21 cellular contexts compared by ENCODE assay signal in the genomic region with DNA sequence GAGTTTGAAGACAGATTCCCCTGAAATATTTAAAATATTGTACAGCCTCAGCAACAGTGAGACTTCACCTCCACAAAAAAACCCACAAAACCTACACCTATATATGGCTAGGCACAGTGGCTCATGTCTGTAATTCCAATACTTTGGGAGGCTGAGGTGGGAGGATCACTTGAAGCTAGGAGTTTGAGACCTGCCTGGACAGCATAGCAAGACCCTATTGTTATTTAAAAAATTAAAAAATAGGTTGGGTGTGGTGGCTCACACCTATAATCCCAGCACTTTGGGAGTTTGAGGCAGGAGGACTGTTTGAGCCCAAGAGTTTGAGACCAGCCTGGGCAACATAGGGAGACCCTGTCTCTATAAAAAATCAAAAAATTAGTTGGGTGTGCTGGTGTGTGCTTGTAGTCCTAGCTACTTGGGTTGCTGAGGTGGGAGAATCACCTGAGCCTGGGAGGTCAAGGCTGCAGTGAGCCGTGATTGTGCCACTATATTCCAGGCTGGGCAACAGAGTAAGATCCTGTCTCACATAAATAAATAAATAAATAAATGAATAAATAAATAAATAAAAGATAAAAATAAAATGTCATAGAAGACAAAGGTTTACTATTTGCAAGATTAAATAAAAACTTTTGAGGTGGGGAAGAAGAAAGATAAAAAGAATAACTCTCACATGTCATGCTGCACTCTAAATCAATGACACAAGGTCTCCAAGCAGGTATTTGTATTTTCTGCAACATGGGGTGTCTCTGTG. TPM values are rescaled to one million over a fixed set of nuclear protein-coding genes. Genes with fewer than 3 reads are reported as not detected.
DNase-seq lines count a peak whose midpoint lies in the region; ATAC-seq, FAIRE-seq and TF ChIP-seq lines count a peak whose summit lies in the region.
"Had no signal": no experiment of that assay in that cellular context is flagged by ENCODE, and none has a peak within 500 bp of the region (broad histone marks: within the 10 kb centered on the region; RNA-seq: fewer than 3 reads in every experiment).

No MANE protein-coding gene starts in this region.

- ATAC-seq in A549 (no peak), K562 (no peak), HG03571 (IDR thresholded peaks at IDR 0.05; ENCODE audit: unreplicated experiment) (no peak)
- ATAC-seq: CD8-positive, alpha-beta T cell had no signal

- FAIRE-seq in A549 (lab: Jason Lieb, UNC) = no peak
- peak; percentile 51 for FAIRE-seq in GM12892 (lab: Jason Lieb, UNC)
- no peak for FAIRE-seq in K562 (lab: Jason Lieb, UNC)
- FAIRE-seq: A204.1, D721Med, G401.6, GM18507 had no signal

- intact Hi-C loops in K562 (cut with micrococcal nuclease) (no loop called here), posterior cingulate gyrus (cut with DNase I) (no loop called here)

- DNase-seq in A549 (ENCODE audit: low read depth in 1 of 2, low spot score in 1 of 2) (no peak), GM12892 (ENCODE audit: insufficient read length) (no peak), K562 (ENCODE audit: extremely low read depth in 1 of 4, low spot score in 3 of 4) (no peak), posterior cingulate gyrus (no peak), NCI-H2227 treated with DMSO at 0.1 percent for 48 hours (lab: John Stamatoyannopoulos, UW) (no peak)
- DNase-seq: 8988T; AML-193; Caco-2; Calu3; CD4-positive, alpha-beta T cell; CD8-positive, alpha-beta T cell; DMS79 treated with DMSO at 0.1 percent for 48 hours; GF-D8 had no signal

- H3K27me3 ChIP-seq in K562 (ENCODE audit: control insufficient read depth in 2 of 2, insufficient read depth in 2 of 2, low read length in 2 of 2) (no peaks in the 10 kb centered on the region), neutrophil (no peaks in the 10 kb centered on the region)
- H3K27me3 ChIP-seq: BLaER1 treated with 17β-estradiol and CSF1 and Interleukin-3, amounts not matched to agents 10 nM and 100 nM had no signal

- BruUV-seq in K562 (replicated peaks; lab: Mats Ljungman, UMichigan) = no TSS peak

- 89% methylated on average over 1 of the region's 1 CpG for WGBS in A549 (ENCODE audit: missing lambda C conversion rate)
- 92% methylated on average over 1 of the region's 1 CpG for WGBS in K562 (ENCODE audit: insufficient coverage, low coverage, missing lambda C conversion rate)

- CTCF ChIA-PET in A549 (lab: Yijun Ruan, JAX) (no interaction called here), K562 (lab: Yijun Ruan, JAX; ENCODE audit: low intra/inter-chr PET ratio) (no interaction called here)

- H3K27ac ChIP-seq in A549 (no peak overlapping the region), K562 (ENCODE audit: extremely low read depth, low read depth, low read length) (no peak overlapping the region), neutrophil (peak overlapping the region; percentile 75)
- H3K27ac ChIP-seq: BLaER1 treated with 17β-estradiol and CSF1 and Interleukin-3, amounts not matched to agents 10 nM and 100 nM; C4-2B had no signal

- TF ChIP-seq CTCF in A549 (IDR thresholded peaks at IDR 0.05) = no peak
- TF ChIP-seq CTCF in K562 (IDR thresholded peaks at IDR 0.05 in 2 of 3, conservative IDR thresholded peaks at IDR 0.05 in 1 of 3; ENCODE audit: insufficient read depth in 2 of 3, low read depth in 1 of 3, low read length in 3 of 3) = no peak
- TF ChIP-seq CTCF in neutrophil (IDR thresholded peaks at IDR 0.05) = no peak

- TF ChIP-seq EP300 in A549 (IDR thresholded peaks at IDR 0.05) = no peak
- no peak for TF ChIP-seq EP300 in K562 (IDR thresholded peaks at IDR 0.05; ENCODE audit: low read length)

- H3K4me1 ChIP-seq in A549 = peaks cover 5% of the 10 kb centered on the region; the same call in 1 of the 3 replicates
- H3K4me1 ChIP-seq in K562 (replicated peaks in 1 of 2; ENCODE audit: control insufficient read depth in 2 of 2, insufficient read depth in 2 of 2, low read length in 2 of 2) = no peaks in the 10 kb centered on the region
- peaks cover 22 to 33% of the 10 kb centered on the region in 2 experiments for H3K4me1 ChIP-seq in neutrophil (ENCODE audit: control insufficient read depth in 1 of 2, insufficient read depth in 1 of 2, low read depth in 1 of 2, low read length in 1 of 2)

- H3K79me2 ChIP-seq in K562 (ENCODE audit: control insufficient read depth, insufficient read depth, low read length) = no peaks in the 10 kb centered on the region

- TF ChIP-seq POLR2A in A549 (IDR thresholded peaks at IDR 0.05; ENCODE audit: low read length) (no peak), GM12892 (IDR thresholded peaks at IDR 0.05; ENCODE audit: low read depth, low read length) (no peak), K562 (conservative IDR thresholded peaks at IDR 0.05) (no peak)

- no peaks in the 10 kb centered on the region for H4K20me1 ChIP-seq in K562 (replicated peaks; ENCODE audit: control insufficient read depth, insufficient read depth, low read length)
- H4K20me1 ChIP-seq: BLaER1 treated with 17β-estradiol and CSF1 and Interleukin-3, amounts not matched to agents 10 nM and 100 nM had no signal

- no peak overlapping the region for H3K9ac ChIP-seq in K562 (ENCODE audit: insufficient read depth in 1 of 2, low read depth in 2 of 2, low read length in 2 of 2)
- H3K9ac ChIP-seq: BLaER1 treated with 17β-estradiol and CSF1 and Interleukin-3, amounts not matched to agents 10 nM and 100 nM had no signal

- H3K4me3 ChIP-seq in A549 (no peak overlapping the region), K562 (no peak overlapping the region), neutrophil (ENCODE audit: low read depth in 1 of 2, low read length in 1 of 2) (peak overlapping the region in 1 of 2 experiments; percentile 27)
- H3K4me3 ChIP-seq: BLaER1 treated with 17β-estradiol and CSF1 and Interleukin-3, amounts not matched to agents 10 nM and 100 nM had no signal

- peaks cover 45% of the 10 kb centered on the region for H3K36me3 ChIP-seq in K562 (ENCODE audit: control insufficient read depth, insufficient read depth, low read length)
- peaks cover 10% of the 10 kb centered on the region for H3K36me3 ChIP-seq in neutrophil

- no peak overlapping the region for H3K4me2 ChIP-seq in A549
- H3K4me2 ChIP-seq in K562 (ENCODE audit: insufficient read depth, low read length) = no peak overlapping the region
- H3K4me2 ChIP-seq: BLaER1 treated with 17β-estradiol and CSF1 and Interleukin-3, amounts not matched to agents 10 nM and 100 nM had no signal

- H3K9me3 ChIP-seq in A549 (no peaks in the 10 kb centered on the region), K562 (replicated peaks; ENCODE audit: control insufficient read depth, insufficient read depth, low read depth, low read length) (no peaks in the 10 kb centered on the region), neutrophil (no peaks in the 10 kb centered on the region)
- H3K9me3 ChIP-seq: Caco-2 had no signal

- TF ChIP-seq RAD21 in A549 (conservative IDR thresholded peaks at IDR 0.05 in 1 of 2, IDR thresholded peaks at IDR 0.05 in 1 of 2) (no peak), K562 (CRISPR knock-in tag; conservative IDR thresholded peaks at IDR 0.05 in 1 of 2, IDR thresholded peaks at IDR 0.05 in 1 of 2) (no peak)

- POLR2A ChIA-PET in A549 (lab: Yijun Ruan, JAX) = no interaction called here
- POLR2A ChIA-PET in K562 (lab: Yijun Ruan, JAX) = no interaction called here

- H2AFZ ChIP-seq in K562 (ENCODE audit: low read depth, low read length) = no peak overlapping the region

- in situ Hi-C loops in K562 (cut with MboI) = no loop called here

- no peaks in the 10 kb centered on the region for H3K9me1 ChIP-seq in K562 (ENCODE audit: control insufficient read depth, insufficient read depth, low read length)

RNA-seq across cellular contexts. Expression of a gene that starts 51.1 kb away (rescaled TPM):
- polyA plus RNA-seq in A549 (2011; rRNA removed) = 11.3 and 14.6 TPM in 2 replicates
- 3.9 and 4.7 TPM in 2 replicates for polyA plus RNA-seq in A549 (2012; cell fraction: cytosol; rRNA removed)
- polyA plus RNA-seq in A549 (2012; cell fraction: nucleus; rRNA removed) = 2.2 and 2.9 TPM in 2 replicates
- 23.7 to 25.3 TPM (median 25.2 TPM) in 3 replicates for polyA plus RNA-seq in A549 (2017; fragmentation: RNase III; extraction: RNeasy Plus Mini Kit Qiagen cat#74134 plus additional on column Dnase treatment)
- 5.1 and 5.6 TPM in 2 replicates for polyA minus RNA-seq in A549 (2011; rRNA and poly(A)+ RNA removed)
- polyA plus RNA-seq in GM12892 (2012; ENCODE audit: missing spikeins) = 29.9 TPM
- 18.9 and 62.8 TPM in 2 replicates for total RNA-seq in K562 (2011; cell fraction: chromatin; rRNA removed; ENCODE audit: low replicate concordance)
- 13.2 and 15.1 TPM in 2 replicates for total RNA-seq in K562 (2011; cell fraction: nucleolus; rRNA removed)
- total RNA-seq in K562 (2011; cell fraction: nucleoplasm; rRNA removed) = 17.4 and 17.9 TPM in 2 replicates
- 27.1 and 30.0 TPM in 2 replicates for total RNA-seq in K562 (2014; rRNA removed)
- total RNA-seq in K562 (2014; rRNA removed; fragmentation: Illumina TruSeq; extraction: Trizol) = 43.4 and 52.9 TPM in 2 replicates
- total RNA-seq in K562 (2015; rRNA removed; fragmentation: Illumina TruSeq; extraction: Trizol) = 41.7 and 45.3 TPM in 2 replicates
- 32.9 and 33.5 TPM in 2 replicates for total RNA-seq in K562 (2021)
- 28.0 and 30.7 TPM in 2 replicates for polyA plus RNA-seq in K562 (2011; rRNA removed)
- 7.6 and 12.6 TPM in 2 replicates for polyA plus RNA-seq in K562 (2011; cell fraction: cytosol; rRNA removed)
- polyA plus RNA-seq in K562 (2011; cell fraction: nucleus; rRNA removed) = 19.2 and 28.4 TPM in 2 replicates
- 32.8 and 38.1 TPM in 2 replicates for polyA plus RNA-seq in K562 (2012)
- polyA plus RNA-seq in K562 (2014; fragmentation: Illumina TruSeq; extraction: Trizol) = 37.5 and 46.4 TPM in 2 replicates
- polyA plus RNA-seq in K562 (2014; fragmentation: Nextera tagmentation; extraction: Ambion mirVana) = 10 to 100 TPM; 57.4 to 92.7 TPM
- polyA plus RNA-seq in K562 (2014; rRNA removed) = 33.3 and 33.9 TPM in 2 replicates
- polyA minus RNA-seq in K562 (2011; rRNA and poly(A)+ RNA removed) = 27.3 and 30.1 TPM in 2 replicates
- polyA minus RNA-seq in K562 (2011; cell fraction: cytosol; rRNA and poly(A)+ RNA removed) = 7.2 and 8.1 TPM in 2 replicates
- polyA minus RNA-seq in K562 (2011; cell fraction: nucleus; rRNA and poly(A)+ RNA removed) = 17.9 and 26.8 TPM in 2 replicates

RNA-seq across cellular contexts. Expression of a gene that starts 51.2 kb away (rescaled TPM):
- polyA plus RNA-seq in A549 (2011; rRNA removed) = 48.3 and 50.1 TPM in 2 replicates
- polyA plus RNA-seq in A549 (2012; cell fraction: cytosol; rRNA removed) = 13.4 TPM in 2 replicates
- 7.0 and 8.4 TPM in 2 replicates for polyA plus RNA-seq in A549 (2012; cell fraction: nucleus; rRNA removed)
- polyA plus RNA-seq in A549 (2017; fragmentation: RNase III; extraction: RNeasy Plus Mini Kit Qiagen cat#74134 plus additional on column Dnase treatment) = 25.5 to 30.5 TPM (median 27.8 TPM) in 3 replicates
- polyA minus RNA-seq in A549 (2011; rRNA and poly(A)+ RNA removed) = 11.4 and 14.9 TPM in 2 replicates
- polyA plus RNA-seq in GM12892 (2012; ENCODE audit: missing spikeins) = 35.1 TPM
- total RNA-seq in K562 (2011; cell fraction: chromatin; rRNA removed; ENCODE audit: low replicate concordance) = 53.2 and 151 TPM in 2 replicates
- total RNA-seq in K562 (2011; cell fraction: nucleolus; rRNA removed) = 21.5 and 31.5 TPM in 2 replicates
- total RNA-seq in K562 (2011; cell fraction: nucleoplasm; rRNA removed) = 74.9 and 108 TPM in 2 replicates
- 28.8 and 34.7 TPM in 2 replicates for total RNA-seq in K562 (2014; rRNA removed)
- total RNA-seq in K562 (2014; rRNA removed; fragmentation: Illumina TruSeq; extraction: Trizol) = 74.8 and 79.8 TPM in 2 replicates
- 50.3 and 57.8 TPM in 2 replicates for total RNA-seq in K562 (2015; rRNA removed; fragmentation: Illumina TruSeq; extraction: Trizol)
- total RNA-seq in K562 (2021) = 47.5 and 49.0 TPM in 2 replicates
- polyA plus RNA-seq in K562 (2011; rRNA removed) = 79.9 and 111 TPM in 2 replicates
- 19.0 and 33.2 TPM in 2 replicates for polyA plus RNA-seq in K562 (2011; cell fraction: cytosol; rRNA removed)
- polyA plus RNA-seq in K562 (2011; cell fraction: nucleus; rRNA removed) = 39.7 and 53.3 TPM in 2 replicates
- 33.8 and 36.8 TPM in 2 replicates for polyA plus RNA-seq in K562 (2012)
- polyA plus RNA-seq in K562 (2014; fragmentation: Illumina TruSeq; extraction: Trizol) = 59.9 and 79.1 TPM in 2 replicates
- 100 to 1,000 TPM; 128 to 159 TPM for polyA plus RNA-seq in K562 (2014; fragmentation: Nextera tagmentation; extraction: Ambion mirVana)
- 45.1 and 52.1 TPM in 2 replicates for polyA plus RNA-seq in K562 (2014; rRNA removed)
- polyA minus RNA-seq in K562 (2011; rRNA and poly(A)+ RNA removed) = 115 and 120 TPM in 2 replicates
- 17.9 and 27.9 TPM in 2 replicates for polyA minus RNA-seq in K562 (2011; cell fraction: cytosol; rRNA and poly(A)+ RNA removed)
- polyA minus RNA-seq in K562 (2011; cell fraction: nucleus; rRNA and poly(A)+ RNA removed) = 35.0 and 63.3 TPM in 2 replicates
